Comparison of ENCODE assay signal across 26 cellular contexts in the genomic region with DNA sequence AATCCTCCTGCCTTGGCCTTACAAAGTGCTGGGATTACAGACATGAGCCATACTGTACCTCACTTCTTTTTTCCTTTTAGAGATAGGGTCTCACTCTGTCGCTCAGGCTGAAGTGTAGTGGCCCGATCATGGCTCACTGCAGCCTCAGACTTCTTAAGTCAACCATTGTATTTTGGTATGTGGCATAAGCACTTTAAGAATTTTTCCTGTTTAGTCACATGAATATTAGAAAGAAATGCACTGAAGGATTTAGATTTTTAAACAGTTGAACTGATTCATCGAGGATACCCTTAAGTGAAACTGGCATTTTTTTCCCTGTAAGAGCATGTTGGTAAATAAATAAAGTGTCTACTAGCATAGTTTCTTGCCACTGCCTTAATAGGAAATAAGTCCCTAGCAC.
DNase-seq lines count a peak whose midpoint lies in the region; ATAC-seq, FAIRE-seq and TF ChIP-seq lines count a peak whose summit lies in the region.
"Had no signal": no experiment of that assay in that cellular context is flagged by ENCODE, and none has a peak within 500 bp of the region (broad histone marks: within the 10 kb centered on the region; RNA-seq: fewer than 3 reads in every experiment).

No MANE protein-coding gene starts in this region.

- H2BK20ac ChIP-seq in IMR-90 (ENCODE audit: low read depth, low read length), result peak overlapping the region; percentile 79; the same call in 1 of the 2 replicates

- FAIRE-seq in urothelium cell line (lab: Jason Lieb, UNC), result peak; percentile 37
- FAIRE-seq: HTR-8/SVneo had no signal

- no peak for TF ChIP-seq POLR2A in IMR-90 (IDR thresholded peaks at IDR 0.05; ENCODE audit: low read depth, low read length)

- H3K4me1 ChIP-seq in IMR-90 (ENCODE audit: control insufficient read depth, insufficient read depth, low read length) (0 out of 2 replicates have a peak, but pooled peaks cover 2% of the 10 kb centered on the region), adipocyte (ENCODE audit: control insufficient read depth, insufficient read depth, low read length) (no peaks in the 10 kb centered on the region), lower lobe of right lung (no peaks in the 10 kb centered on the region)

- peak overlapping the region; percentile 67 for H2AFZ ChIP-seq in IMR-90 (replicated peaks; ENCODE audit: low read length, poor library complexity)

- H4K91ac ChIP-seq in IMR-90 (ENCODE audit: insufficient read depth, low read depth, low read length), result peak overlapping the region; percentile 31; the same call in 1 of the 2 replicates

- H3K14ac ChIP-seq in IMR-90 (replicated peaks; ENCODE audit: low read depth, low read length), result peak overlapping the region; percentile 64; the same call in 1 of the 2 replicates

- H3K27me3 ChIP-seq in IMR-90 (ENCODE audit: control insufficient read depth, insufficient read depth, low read length) (no peaks in the 10 kb centered on the region), adipocyte (replicated peaks; ENCODE audit: control insufficient read depth, insufficient read depth, low read length) (no peaks in the 10 kb centered on the region), lower lobe of right lung (ENCODE audit: low read depth) (no peaks in the 10 kb centered on the region)
- H3K27me3 ChIP-seq: MG63 had no signal

- H3K18ac ChIP-seq in IMR-90 (ENCODE audit: low read depth, low read length), result 0 out of 2 replicates have a peak overlapping the region, but pooled peaks have one; percentile 7

- H4K8ac ChIP-seq in IMR-90 (ENCODE audit: low read depth in 2 of 2, low read length in 2 of 2), result peak overlapping the region; percentile 18 to 22; a peak in 2 of 4 replicates

- H2AK9ac ChIP-seq in IMR-90 (replicated peaks; ENCODE audit: low read depth, low read length, poor library complexity), result no peak overlapping the region

- H3K9ac ChIP-seq in IMR-90 (ENCODE audit: low read depth, low read length), result no peak overlapping the region
- H3K9ac ChIP-seq in adipocyte (ENCODE audit: low read length), result no peak overlapping the region

- POLR2A ChIA-PET in IMR-90 (lab: Charles Lee; ENCODE audit: unreplicated experiment), result no interaction called here

- H2AK5ac ChIP-seq in IMR-90 (ENCODE audit: low read depth, low read length), result peak overlapping the region; percentile 80; the same call in 1 of the 2 replicates

- no peak for TF ChIP-seq RAD21 in IMR-90 (IDR thresholded peaks at IDR 0.05; ENCODE audit: low read length)

- H3K9me3 ChIP-seq in IMR-90 (ENCODE audit: control insufficient read depth, insufficient read depth, low read length), result no peaks in the 10 kb centered on the region
- no peaks in the 10 kb centered on the region for H3K9me3 ChIP-seq in adipocyte (ENCODE audit: control insufficient read depth, low read length)
- H3K9me3 ChIP-seq in lower lobe of right lung, result no peaks in the 10 kb centered on the region
- H3K9me3 ChIP-seq: MG63 had no signal

- peak overlapping the region; percentile 64; the same call in 1 of the 2 replicates for H3K56ac ChIP-seq in IMR-90 (ENCODE audit: extremely low read depth, insufficient read depth, low read length)

- no peak overlapping the region for H3K4me3 ChIP-seq in IMR-90 (ENCODE audit: insufficient read depth, low read depth, low read length)
- H3K4me3 ChIP-seq in adipocyte (ENCODE audit: low read length), result no peak overlapping the region
- H3K4me3 ChIP-seq in lower lobe of right lung, result no peak overlapping the region
- H3K4me3 ChIP-seq: MG63, SK-N-MC had no signal

- BruUV-seq in IMR-90 (replicated peaks; lab: Mats Ljungman, UMichigan), result no TSS peak

- H3K9me1 ChIP-seq in IMR-90 (ENCODE audit: insufficient read depth, low read length), result peaks cover 2% of the 10 kb centered on the region; the same call in 1 of the 2 replicates

- peak overlapping the region; percentile 6; the same call in 1 of the 2 replicates for H4K5ac ChIP-seq in IMR-90 (ENCODE audit: low read depth, low read length)

- no peaks in the 10 kb centered on the region for H3K79me1 ChIP-seq in IMR-90 (ENCODE audit: low read depth in 1 of 2, low read length in 2 of 2)

- DNase-seq in IMR-90 (peak; percentile 47), adipocyte (ENCODE audit: low read depth) (peak; percentile 36), kidney tubule cell (ENCODE audit: low spot score) (peak; percentile 55), urothelium cell line (ENCODE audit: low spot score) (no peak), lower lobe of right lung (no peak)
- DNase-seq: C1 segment of cervical spinal cord; CD4-positive, alpha-beta memory T cell; DMS 273 treated with DMSO at 0.1 percent for 48 hours; DMS79; H9; HFFc6; KBM-7; MG63; NCI-H1105 treated with DMSO at 0.1 percent for 48 hours; NCI-H146; NCI-H1930; NCI-H2227 treated with DMSO at 0.1 percent for 48 hours; NCI-H526 treated with DMSO at 0.1 percent for 48 hours; SHP77 had no signal

- no peaks in the 10 kb centered on the region for H3K36me3 ChIP-seq in IMR-90 (ENCODE audit: control insufficient read depth, insufficient read depth, low read length)
- no peaks in the 10 kb centered on the region for H3K36me3 ChIP-seq in adipocyte (ENCODE audit: control insufficient read depth, insufficient read depth, low read length, severe bottlenecking)
- H3K36me3 ChIP-seq in lower lobe of right lung, result no peaks in the 10 kb centered on the region
- H3K36me3 ChIP-seq: MG63 had no signal

- H4K20me1 ChIP-seq in IMR-90 (ENCODE audit: insufficient read depth, low read length), result no peaks in the 10 kb centered on the region

- in situ Hi-C loops in IMR-90 (cut with MboI; ENCODE audit: low sequenced_read_pairs), result no loop called here

- TF ChIP-seq CTCF in IMR-90 (conservative IDR thresholded peaks at IDR 0.05; ENCODE audit: low read depth, low read length) (no peak), lower lobe of right lung (IDR thresholded peaks at IDR 0.05) (no peak)

- H3K23ac ChIP-seq in IMR-90 (ENCODE audit: low read depth, low read length), result peak overlapping the region; percentile 35; the same call in 1 of the 2 replicates

- no peak overlapping the region for H3K4ac ChIP-seq in IMR-90 (ENCODE audit: low read depth, low read length)

- H3K4me2 ChIP-seq in IMR-90 (ENCODE audit: low read depth, low read length), result peak overlapping the region; percentile 39; the same call in 1 of the 2 replicates

- H3K27ac ChIP-seq in IMR-90 (ENCODE audit: insufficient read depth, low read length) (peak overlapping the region; percentile 7; the same call in 1 of the 2 replicates), lower lobe of right lung (no peak overlapping the region)
- H3K27ac ChIP-seq: RWPE1, SK-N-MC had no signal

- CTCF ChIA-PET in IMR-90 (lab: Yijun Ruan, JAX), result no interaction called here

- no CpG with 5 or more reads among the region's 3 CpGs for WGBS in IMR-90 (ENCODE audit: extremely low coverage in 2 of 2, insufficient read length in 1 of 2), 2 experiments

- intact Hi-C loops in IMR-90 (cut with micrococcal nuclease), result no loop called here
- intact Hi-C loops in lower lobe of right lung (cut with DNase I), result no loop called here

- peak; percentile 86 for ATAC-seq in IMR-90 (ENCODE audit: low read depth)
- no peak for ATAC-seq in HG02610 (IDR thresholded peaks at IDR 0.05; ENCODE audit: unreplicated experiment)
- ATAC-seq in HG03175 (IDR thresholded peaks at IDR 0.05; ENCODE audit: unreplicated experiment), result no peak
- no peak for ATAC-seq in HG03571 (IDR thresholded peaks at IDR 0.05; ENCODE audit: unreplicated experiment)
- ATAC-seq in lower lobe of right lung, result no peak
- ATAC-seq: Panc1 had no signal

- H2BK5ac ChIP-seq in IMR-90 (ENCODE audit: low read depth, low read length, poor library complexity, severe bottlenecking), result peak overlapping the region; percentile 76

- dilution Hi-C loops in IMR-90 (cut with HindIII; ENCODE audit: low sequenced_read_pairs, unreplicated experiment), result no loop called here

- H2BK120ac ChIP-seq in IMR-90 (ENCODE audit: low read depth, low read length), result peak overlapping the region; percentile 87

- H2BK15ac ChIP-seq in IMR-90 (ENCODE audit: low read depth, low read length), result no peak overlapping the region

TF ChIP-seq in IMR-90, 13 proteins besides CTCF, POLR2A, EP300 and RAD21:
- TF ChIP-seq MAFK (IDR thresholded peaks at IDR 0.05; ENCODE audit: low read depth, low read length) (no peak), MAZ (IDR thresholded peaks at IDR 0.05; ENCODE audit: borderline replicate concordance, low read depth, low read length) (no peak), MXI1 (IDR thresholded peaks at IDR 0.05; ENCODE audit: borderline replicate concordance, low read depth, low read length) (no peak), RCOR1 (IDR thresholded peaks at IDR 0.05; ENCODE audit: insufficient replicate concordance, low read length) (no peak), CHD1 (IDR thresholded peaks at IDR 0.05; ENCODE audit: low read depth, low read length) (no peak), BHLHE40 (IDR thresholded peaks at IDR 0.05; ENCODE audit: low read depth, low read length) (no peak), CEBPB (IDR thresholded peaks at IDR 0.05; ENCODE audit: low read depth, low read length) (no peak), FOS (IDR thresholded peaks at IDR 0.05; ENCODE audit: low read depth, low read length) (no peak), SMC3 (IDR thresholded peaks at IDR 0.05; ENCODE audit: low read depth, low read length) (no peak), RFX5 (IDR thresholded peaks at IDR 0.05; ENCODE audit: low read depth, low read length) (no peak), NFE2L2 (IDR thresholded peaks at IDR 0.05; ENCODE audit: low read depth, low read length) (no peak)
- TF ChIP-seq, protein P1, sequence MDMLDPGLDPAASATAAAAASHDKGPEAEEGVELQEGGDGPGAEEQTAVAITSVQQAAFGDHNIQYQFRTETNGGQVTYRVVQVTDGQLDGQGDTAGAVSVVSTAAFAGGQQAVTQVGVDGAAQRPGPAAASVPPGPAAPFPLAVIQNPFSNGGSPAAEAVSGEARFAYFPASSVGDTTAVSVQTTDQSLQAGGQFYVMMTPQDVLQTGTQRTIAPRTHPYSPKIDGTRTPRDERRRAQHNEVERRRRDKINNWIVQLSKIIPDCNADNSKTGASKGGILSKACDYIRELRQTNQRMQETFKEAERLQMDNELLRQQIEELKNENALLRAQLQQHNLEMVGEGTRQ (IDR thresholded peaks at IDR 0.05; ENCODE audit: low read depth, low read length), result no peak
- TF ChIP-seq, protein P2, sequence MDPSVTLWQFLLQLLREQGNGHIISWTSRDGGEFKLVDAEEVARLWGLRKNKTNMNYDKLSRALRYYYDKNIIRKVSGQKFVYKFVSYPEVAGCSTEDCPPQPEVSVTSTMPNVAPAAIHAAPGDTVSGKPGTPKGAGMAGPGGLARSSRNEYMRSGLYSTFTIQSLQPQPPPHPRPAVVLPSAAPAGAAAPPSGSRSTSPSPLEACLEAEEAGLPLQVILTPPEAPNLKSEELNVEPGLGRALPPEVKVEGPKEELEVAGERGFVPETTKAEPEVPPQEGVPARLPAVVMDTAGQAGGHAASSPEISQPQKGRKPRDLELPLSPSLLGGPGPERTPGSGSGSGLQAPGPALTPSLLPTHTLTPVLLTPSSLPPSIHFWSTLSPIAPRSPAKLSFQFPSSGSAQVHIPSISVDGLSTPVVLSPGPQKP (IDR thresholded peaks at IDR 0.05; ENCODE audit: borderline replicate concordance, low read depth, low read length), result no peak
TF ChIP-seq in IMR-90: peak in this region for 0.

Comparison
In these comparisons a context has a peak if more than half of its experiments do, and no peak if none do; other contexts are left out.
1. DNase-seq: peak in IMR-90 (single experiment), adipocyte (single experiment) and kidney tubule cell (single experiment); none in urothelium cell line (single experiment) and lower lobe of right lung (single experiment).